In genomic region chr4:91567594-91567993, GRCh38 we compare ENCODE assay signal across 29 cellular contexts.
"Had no signal": no experiment of that assay in that cellular context is flagged by ENCODE, and none has a peak within 500 bp of the region (broad histone marks: within the 10 kb centered on the region; RNA-seq: fewer than 3 reads in every experiment).

No MANE protein-coding gene starts in this region.

- DNase-seq: hippocampal formation; immature natural killer cell; kidney; left colon; left lung; lower lobe of right lung; mammary epithelial cell; mesenchymal stem cell; naive B cell; natural killer cell; nephron progenitor cell; ovary; retina; right cardiac atrium; stimulated activated CD4-positive, alpha-beta T cell treated with anti-CD3 and anti-CD28 coated beads, Interleukin-12 subunit alpha, Interleukin-12 subunit beta, amount 100 ng/mL, for 4 hours; stimulated activated CD4-positive, alpha-beta T cell treated with anti-CD3 and anti-CD28 coated beads, Interleukin-15, amount 100 ng/mL, for 24 hours; stimulated activated CD4-positive, alpha-beta T cell treated with anti-CD3 and anti-CD28 coated beads, Interleukin-2, amount 100 ng/mL, for 24 hours; stimulated activated CD4-positive, alpha-beta T cell treated with anti-CD3 and anti-CD28 coated beads, Interleukin-4, amount 100 ng/mL, for 1 hour; stimulated activated naive B cell treated with anti-CD40 and anti-IgM and Interleukin-4, amounts not matched to agents 10 μg/mL and 1 μg/mL and 100 μg/mL, for 72 hours; stimulated activated naive CD8-positive, alpha-beta T cell treated with anti-CD3 and anti-CD28 coated beads, Interleukin-15, Interleukin-2, amounts not matched to agents 100 U/mL and 50 U/mL, for 24 hours; stomach; testis; thyroid gland; transverse colon; upper lobe of left lung had no signal

- H3K36me3 ChIP-seq: left lung, lower lobe of right lung, ovary, stomach, thyroid gland, transverse colon, upper lobe of left lung, vagina had no signal

- H3K4me3 ChIP-seq: left lung, lower lobe of right lung, ovary, skin epidermis, stomach, testis, thyroid gland, transverse colon, upper lobe of left lung, vagina had no signal

- H3K4me1 ChIP-seq: left lung, lower lobe of right lung, stomach, testis, thyroid gland, transverse colon, upper lobe of left lung, vagina had no signal

- H3K27me3 ChIP-seq: left lung, ovary, stomach, testis, thyroid gland, transverse colon, upper lobe of left lung, vagina had no signal

- H3K27me3 Mint-ChIP-seq: naive B cell; progenitor cell of endocrine pancreas; stimulated activated naive B cell treated with anti-CD40 and anti-IgM and Interleukin-4, amounts not matched to agents 10 μg/mL and 1 μg/mL and 100 μg/mL, for 72 hours had no signal

- H3K9me3 ChIP-seq: ovary, testis, thyroid gland, transverse colon, vagina had no signal

- H3K27ac Mint-ChIP-seq: immature natural killer cell; naive B cell; natural killer cell; nephron progenitor cell; progenitor cell of endocrine pancreas; stimulated activated naive B cell treated with anti-CD40 and anti-IgM and Interleukin-4, amounts not matched to agents 10 μg/mL and 1 μg/mL and 100 μg/mL, for 72 hours had no signal

- ATAC-seq: left colon; left lung; lower lobe of right lung; natural killer cell; right cardiac atrium; sciatic nerve; stimulated activated naive B cell treated with anti-CD40 and anti-IgM and Interleukin-4, amounts not matched to agents 10 μg/mL and 1 μg/mL and 100 μg/mL, for 72 hours; stimulated activated naive CD8-positive, alpha-beta T cell treated with anti-CD3 and anti-CD28 coated beads, Interleukin-15, Interleukin-2, amounts not matched to agents 100 U/mL and 50 U/mL, for 24 hours had no signal

- H3K36me3 Mint-ChIP-seq: stimulated activated naive B cell treated with anti-CD40 and anti-IgM and Interleukin-4, amounts not matched to agents 10 μg/mL and 1 μg/mL and 100 μg/mL, for 72 hours had no signal

- H3K4me1 Mint-ChIP-seq: immature natural killer cell; naive B cell; natural killer cell; nephron progenitor cell; stimulated activated naive B cell treated with anti-CD40 and anti-IgM and Interleukin-4, amounts not matched to agents 10 μg/mL and 1 μg/mL and 100 μg/mL, for 72 hours had no signal

- H3K4me3 Mint-ChIP-seq: immature natural killer cell; naive B cell; natural killer cell; nephron progenitor cell; stimulated activated naive B cell treated with anti-CD40 and anti-IgM and Interleukin-4, amounts not matched to agents 10 μg/mL and 1 μg/mL and 100 μg/mL, for 72 hours had no signal

- H3K27ac ChIP-seq: left lung, lower lobe of right lung, ovary, skin epidermis, stomach, testis, thyroid gland, transverse colon, upper lobe of left lung, vagina had no signal
